In the genomic region with DNA sequence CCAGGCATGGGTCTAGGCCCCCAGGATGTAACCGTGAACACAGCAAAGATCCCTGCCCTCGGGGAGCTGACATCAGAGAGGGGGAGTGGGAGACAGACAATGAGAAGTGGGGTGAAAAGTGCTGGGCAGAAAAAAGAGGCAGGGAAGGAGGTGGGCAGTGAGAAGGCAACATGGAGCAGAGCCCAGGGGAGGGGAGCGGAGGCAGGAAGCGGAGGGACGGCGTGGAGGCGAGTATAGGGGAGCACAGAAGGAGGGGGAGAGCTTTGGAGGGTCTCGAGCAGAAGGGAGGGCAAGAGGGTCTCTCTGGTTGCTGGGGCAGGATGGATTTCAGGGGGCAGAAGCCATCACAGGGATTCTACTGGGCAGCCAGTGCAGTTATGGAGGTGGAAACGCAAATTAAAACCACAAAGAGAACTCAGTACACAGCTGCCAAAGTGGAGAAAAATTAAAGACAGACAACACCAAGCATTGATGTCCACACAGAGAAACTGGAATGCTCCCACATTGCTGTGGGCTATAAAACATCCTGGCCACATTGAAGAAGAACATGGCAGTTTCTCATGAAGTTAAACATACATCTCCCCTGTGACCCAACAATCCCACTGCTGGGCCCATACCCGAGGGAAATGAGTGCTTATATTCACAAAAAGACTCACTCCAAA, we compare ENCODE assay signal across 1 cellular context.
TF ChIP-seq lines count a peak whose summit lies in the region.

No MANE protein-coding gene starts in this region.

TF ChIP-seq in H1, 55 proteins besides CTCF, POLR2A, EP300 and RAD21:
- TF ChIP-seq ATF3 (IDR thresholded peaks at IDR 0.05; ENCODE audit: insufficient read depth, low read depth, low read length) (no peak), TEAD4 (IDR thresholded peaks at IDR 0.05; ENCODE audit: low read depth, low read length) (no peak), SP1 (IDR thresholded peaks at IDR 0.05; ENCODE audit: low read depth, low read length) (no peak), KDM1A (IDR thresholded peaks at IDR 0.05; ENCODE audit: borderline replicate concordance, low read length) (no peak), POU5F1 (IDR thresholded peaks at IDR 0.05; ENCODE audit: low read depth, low read length) (no peak), GTF2F1 (IDR thresholded peaks at IDR 0.05; ENCODE audit: borderline replicate concordance, low read depth, low read length) (no peak), CREB1 (IDR thresholded peaks at IDR 0.05) (no peak), SIX5 (IDR thresholded peaks at IDR 0.05; ENCODE audit: low read depth, low read length) (no peak), RBBP5 (IDR thresholded peaks at IDR 0.05; ENCODE audit: borderline replicate concordance, low read depth, low read length) (no peak), TAF7 (optimal IDR thresholded peaks at IDR 0.05; ENCODE audit: borderline replicate concordance, low read depth, low read length) (no peak), RNF2 (IDR thresholded peaks at IDR 0.05; ENCODE audit: borderline replicate concordance, low read depth, low read length, missing control alignments, poor library complexity, severe bottlenecking) (no peak)
